Comparison of ENCODE assay signal across 20 cellular contexts in genomic region chr18:74933930-74934329, GRCh38.
"Had no signal": no experiment of that assay in that cellular context is flagged by ENCODE, and none has a peak within 500 bp of the region (broad histone marks: within the 10 kb centered on the region; RNA-seq: fewer than 3 reads in every experiment).

No MANE protein-coding gene starts in this region.

- FAIRE-seq: endometrium, frontal cortex, keratinocyte had no signal

- DNase-seq: colonic mucosa; cortex of kidney; effector CD8-positive, alpha-beta T cell; effector memory CD8-positive, alpha-beta T cell; endodermal cell; erythroblast; foreskin keratinocyte; heart left ventricle; hypothalamus; immature natural killer cell; left cardiac atrium; left lung; left ventricle myocardium superior; lower lobe of right lung; mesenchymal stem cell; mucosa of descending colon; naive B cell had no signal
